In the genomic region with DNA sequence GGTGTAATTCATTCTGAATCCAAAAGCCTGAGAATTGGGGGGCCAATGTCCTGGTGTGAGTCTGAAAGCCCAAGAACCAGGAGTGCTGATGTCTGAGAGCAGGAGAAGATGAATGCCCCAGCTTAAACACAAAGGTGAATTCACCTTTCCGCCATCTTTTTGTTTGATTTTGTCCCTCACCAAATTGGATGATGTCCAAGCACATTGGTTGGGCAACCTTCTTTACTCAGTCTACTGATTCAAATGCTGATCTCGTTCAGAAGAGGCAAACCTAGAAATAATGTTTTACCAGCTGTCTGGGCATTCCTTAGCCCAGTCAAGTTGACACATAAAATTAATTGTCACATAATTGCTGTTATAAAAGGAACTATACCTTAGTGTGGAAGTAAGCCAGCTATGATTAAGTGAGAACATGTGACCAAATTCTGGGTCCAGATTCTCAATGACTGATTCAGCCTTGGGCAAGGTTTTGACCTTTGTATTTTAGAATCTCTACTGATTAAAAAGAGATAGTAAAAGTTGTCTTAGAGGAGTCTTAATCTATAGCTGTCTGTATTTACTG, we compare ENCODE assay signal across 19 cellular contexts. TPM values are rescaled to one million over a fixed set of nuclear protein-coding genes. Genes with fewer than 3 reads are reported as not detected.
DNase-seq lines count a peak whose midpoint lies in the region; ATAC-seq and TF ChIP-seq lines count a peak whose summit lies in the region.
"Had no signal": no experiment of that assay in that cellular context is flagged by ENCODE, and none has a peak within 500 bp of the region (broad histone marks: within the 10 kb centered on the region; RNA-seq: fewer than 3 reads in every experiment).

No MANE protein-coding gene starts in this region.

- DNase-seq in COLO829 (ENCODE audit: low spot score), result peak; percentile 26
- DNase-seq in HT-29 (ENCODE audit: low spot score), result peak; percentile 25
- DNase-seq in SHP77 treated with DMSO at 0.1 percent for 48 hours (lab: John Stamatoyannopoulos, UW), result peak; percentile 40
- no peak for DNase-seq in mucosa of descending colon
- no peak for DNase-seq in epidermal melanocyte (ENCODE audit: insufficient read length, low spot score)
- DNase-seq in activated naive CD4-positive, alpha-beta T cell treated with anti-CD3 and anti-CD28 coated beads, Interleukin-2, amount 50 U/mL, for 16 hours, result no peak
- DNase-seq: activated CD4-positive, alpha-beta T cell treated with anti-CD3 and anti-CD28 coated beads for 4 hours; activated CD8-positive, alpha-beta memory T cell treated with anti-CD3 and anti-CD28 coated beads, Interleukin-2, amount 50 U/mL, for 4 hours; activated effector memory CD4-positive, alpha-beta T cell treated with Interleukin-2 at 50 U/mL for 16 hours; adrenal gland; dorsolateral prefrontal cortex; left lung; NCI-H146; NCI-H446 treated with DMSO at 0.1 percent for 48 hours had no signal

- no peak overlapping the region for H3K4me3 ChIP-seq in mucosa of descending colon
- H3K4me3 ChIP-seq: adrenal gland, cardiac muscle cell, dorsolateral prefrontal cortex, left lung, suprapubic skin had no signal

- intact Hi-C loops in mucosa of descending colon (cut with DNase I, micrococcal nuclease), result no loop called here

- TF ChIP-seq CTCF in mucosa of descending colon (IDR thresholded peaks at IDR 0.05), result no peak

- ATAC-seq in mucosa of descending colon (peak; percentile 72), GM21367 (IDR thresholded peaks at IDR 0.05; ENCODE audit: unreplicated experiment) (no peak), GM21825 (IDR thresholded peaks at IDR 0.05; ENCODE audit: unreplicated experiment) (no peak)
- ATAC-seq: esophagus mucosa, left lung had no signal

- peaks cover 23% of the 10 kb centered on the region for H3K4me1 ChIP-seq in mucosa of descending colon (ENCODE audit: low read depth)
- H3K4me1 ChIP-seq: adrenal gland, left lung, suprapubic skin had no signal

- no peaks in the 10 kb centered on the region for H3K9me3 ChIP-seq in mucosa of descending colon
- H3K9me3 ChIP-seq: adrenal gland, left lung, suprapubic skin had no signal

- H3K36me3 ChIP-seq in mucosa of descending colon (ENCODE audit: low read depth), result no peaks in the 10 kb centered on the region
- H3K36me3 ChIP-seq: adrenal gland, cardiac muscle cell, left lung, suprapubic skin had no signal

RNA-seq across cellular contexts. Expression of gene SLC4A4, which starts 34.5 kb away (rescaled TPM):
- total RNA-seq in HT-29 (2014; rRNA removed; shearing (Covaris generic)), result 1.3 and 1.4 TPM in 2 replicates
- total RNA-seq in mucosa of descending colon, result 100 to 1,000 TPM; 102 to 248 (median 165) TPM

Comparison
In these comparisons a context has a peak if more than half of its experiments do, and no peak if none do; other contexts are left out.
1. DNase-seq: peak in COLO829 (single experiment), HT-29 (single experiment) and SHP77 treated with DMSO at 0.1 percent for 48 hours (single experiment); none in mucosa of descending colon (0 of 3), epidermal melanocyte (single experiment) and activated naive CD4-positive, alpha-beta T cell treated with anti-CD3 and anti-CD28 coated beads, Interleukin-2, amount 50 U/mL, for 16 hours (single experiment).
2. RNA of gene SLC4A4, which starts 34.5 kb away (total RNA-seq): 102 to 248 TPM in mucosa of descending colon; 1.3 to 1.4 TPM in HT-29; every median in the first group is over 10 times any median in the second.